1 cellular context compared by ENCODE assay signal in the genomic region with DNA sequence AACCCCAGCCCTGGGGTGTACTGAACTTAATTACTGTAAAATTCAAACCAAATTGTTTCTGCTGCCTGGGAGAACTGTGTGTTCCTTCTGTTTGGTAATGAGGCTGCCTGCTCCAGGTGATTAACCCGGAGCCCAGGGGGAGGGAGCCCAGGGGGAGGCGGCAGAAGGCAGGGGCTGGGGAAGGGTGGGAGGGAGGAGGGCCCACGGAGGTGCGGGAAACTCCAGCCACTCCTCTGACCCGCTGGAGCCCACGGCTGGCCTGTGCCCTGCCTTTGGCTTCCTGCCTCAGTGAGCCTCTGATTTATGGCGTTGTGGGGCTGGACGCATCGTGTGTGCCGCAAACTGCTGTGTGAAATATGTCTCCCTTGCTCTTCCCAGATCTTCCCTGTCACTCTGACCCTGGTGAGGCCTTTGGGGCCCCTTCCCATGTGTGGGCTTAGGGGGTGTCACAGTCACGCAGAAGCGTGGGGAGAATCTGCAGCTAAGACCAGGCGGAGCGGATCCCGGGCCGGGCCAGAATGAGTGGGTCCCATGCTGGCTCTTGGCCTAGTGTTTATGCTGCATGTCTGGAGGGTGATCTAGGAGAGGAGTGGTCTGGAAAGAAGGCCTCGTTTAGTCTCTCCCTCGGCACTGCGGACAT.
TF ChIP-seq lines count a peak whose summit lies in the region.

No MANE protein-coding gene starts in this region.

TF ChIP-seq in K562, 482 proteins besides CTCF, POLR2A, EP300 and RAD21:
- TF ChIP-seq KAT2B (IDR thresholded peaks at IDR 0.05; ENCODE audit: low read depth, low read length) (no peak), BDP1 (IDR thresholded peaks at IDR 0.05; ENCODE audit: insufficient read depth, insufficient read length) (no peak), SMARCB1 (IDR thresholded peaks at IDR 0.05; ENCODE audit: insufficient read length, low read depth) (no peak), XRCC4 (IDR thresholded peaks at IDR 0.05; ENCODE audit: extremely low read depth, insufficient read depth, insufficient read length) (no peak), MEIS2 (IDR thresholded peaks at IDR 0.05; ENCODE audit: partially characterized antibody) (peak; percentile 70), CBFA2T2 (conservative IDR thresholded peaks at IDR 0.05) (no peak), MIER1 (IDR thresholded peaks at IDR 0.05; ENCODE audit: low read depth) (no peak), ZNF121 (CRISPR knock-in tag; conservative IDR thresholded peaks at IDR 0.05) (no peak), CREM (IDR thresholded peaks at IDR 0.05; ENCODE audit: low read depth) (0 out of 2 replicates have a peak, but pooled peaks have one; percentile 11), PBX2 (CRISPR knock-in tag; IDR thresholded peaks at IDR 0.05; ENCODE audit: low read depth) (no peak), PBX2 (tag; conservative IDR thresholded peaks at IDR 0.05; ENCODE audit: low read depth) (peak; percentile 66), E4F1 (CRISPR knock-in tag; IDR thresholded peaks at IDR 0.05; ENCODE audit: borderline replicate concordance) (no peak), HDAC8 (tag; IDR thresholded peaks at IDR 0.05) (no peak), FIP1L1 (IDR thresholded peaks at IDR 0.05; ENCODE audit: low read depth, low read length, poor library complexity, severe bottlenecking) (no peak), ZNF639 (CRISPR knock-in tag; conservative IDR thresholded peaks at IDR 0.05 in 1 of 2, IDR thresholded peaks at IDR 0.05 in 1 of 2) (no peak), CBFB (CRISPR knock-in tag; IDR thresholded peaks at IDR 0.05) (no peak), MAZ (CRISPR knock-in tag; conservative IDR thresholded peaks at IDR 0.05 in 1 of 2, IDR thresholded peaks at IDR 0.05 in 1 of 2) (no peak), PKNOX1 (IDR thresholded peaks at IDR 0.05) (peak; percentile 58), LCOR (CRISPR knock-in tag; IDR thresholded peaks at IDR 0.05) (0 out of 2 replicates have a peak, but pooled peaks have one; percentile 26), GABPB1 (CRISPR knock-in tag; IDR thresholded peaks at IDR 0.05) (no peak), ZBTB7A (IDR thresholded peaks at IDR 0.05; ENCODE audit: borderline replicate concordance, control insufficient read depth, low read depth, low read length) (peak; percentile 61; the same call in 1 of the 2 replicates), MTA3 (IDR thresholded peaks at IDR 0.05; ENCODE audit: borderline replicate concordance) (no peak), RBBP5 (IDR thresholded peaks at IDR 0.05; ENCODE audit: borderline replicate concordance, insufficient read depth, low read length, poor library complexity, severe bottlenecking) (no peak)
- TF ChIP-seq, protein P1, sequence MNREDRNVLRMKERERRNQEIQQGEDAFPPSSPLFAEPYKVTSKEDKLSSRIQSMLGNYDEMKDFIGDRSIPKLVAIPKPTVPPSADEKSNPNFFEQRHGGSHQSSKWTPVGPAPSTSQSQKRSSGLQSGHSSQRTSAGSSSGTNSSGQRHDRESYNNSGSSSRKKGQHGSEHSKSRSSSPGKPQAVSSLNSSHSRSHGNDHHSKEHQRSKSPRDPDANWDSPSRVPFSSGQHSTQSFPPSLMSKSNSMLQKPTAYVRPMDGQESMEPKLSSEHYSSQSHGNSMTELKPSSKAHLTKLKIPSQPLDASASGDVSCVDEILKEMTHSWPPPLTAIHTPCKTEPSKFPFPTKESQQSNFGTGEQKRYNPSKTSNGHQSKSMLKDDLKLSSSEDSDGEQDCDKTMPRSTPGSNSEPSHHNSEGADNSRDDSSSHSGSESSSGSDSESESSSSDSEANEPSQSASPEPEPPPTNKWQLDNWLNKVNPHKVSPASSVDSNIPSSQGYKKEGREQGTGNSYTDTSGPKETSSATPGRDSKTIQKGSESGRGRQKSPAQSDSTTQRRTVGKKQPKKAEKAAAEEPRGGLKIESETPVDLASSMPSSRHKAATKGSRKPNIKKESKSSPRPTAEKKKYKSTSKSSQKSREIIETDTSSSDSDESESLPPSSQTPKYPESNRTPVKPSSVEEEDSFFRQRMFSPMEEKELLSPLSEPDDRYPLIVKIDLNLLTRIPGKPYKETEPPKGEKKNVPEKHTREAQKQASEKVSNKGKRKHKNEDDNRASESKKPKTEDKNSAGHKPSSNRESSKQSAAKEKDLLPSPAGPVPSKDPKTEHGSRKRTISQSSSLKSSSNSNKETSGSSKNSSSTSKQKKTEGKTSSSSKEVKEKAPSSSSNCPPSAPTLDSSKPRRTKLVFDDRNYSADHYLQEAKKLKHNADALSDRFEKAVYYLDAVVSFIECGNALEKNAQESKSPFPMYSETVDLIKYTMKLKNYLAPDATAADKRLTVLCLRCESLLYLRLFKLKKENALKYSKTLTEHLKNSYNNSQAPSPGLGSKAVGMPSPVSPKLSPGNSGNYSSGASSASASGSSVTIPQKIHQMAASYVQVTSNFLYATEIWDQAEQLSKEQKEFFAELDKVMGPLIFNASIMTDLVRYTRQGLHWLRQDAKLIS (CRISPR knock-in tag; IDR thresholded peaks at IDR 0.05), result no peak
- TF ChIP-seq, protein P2, sequence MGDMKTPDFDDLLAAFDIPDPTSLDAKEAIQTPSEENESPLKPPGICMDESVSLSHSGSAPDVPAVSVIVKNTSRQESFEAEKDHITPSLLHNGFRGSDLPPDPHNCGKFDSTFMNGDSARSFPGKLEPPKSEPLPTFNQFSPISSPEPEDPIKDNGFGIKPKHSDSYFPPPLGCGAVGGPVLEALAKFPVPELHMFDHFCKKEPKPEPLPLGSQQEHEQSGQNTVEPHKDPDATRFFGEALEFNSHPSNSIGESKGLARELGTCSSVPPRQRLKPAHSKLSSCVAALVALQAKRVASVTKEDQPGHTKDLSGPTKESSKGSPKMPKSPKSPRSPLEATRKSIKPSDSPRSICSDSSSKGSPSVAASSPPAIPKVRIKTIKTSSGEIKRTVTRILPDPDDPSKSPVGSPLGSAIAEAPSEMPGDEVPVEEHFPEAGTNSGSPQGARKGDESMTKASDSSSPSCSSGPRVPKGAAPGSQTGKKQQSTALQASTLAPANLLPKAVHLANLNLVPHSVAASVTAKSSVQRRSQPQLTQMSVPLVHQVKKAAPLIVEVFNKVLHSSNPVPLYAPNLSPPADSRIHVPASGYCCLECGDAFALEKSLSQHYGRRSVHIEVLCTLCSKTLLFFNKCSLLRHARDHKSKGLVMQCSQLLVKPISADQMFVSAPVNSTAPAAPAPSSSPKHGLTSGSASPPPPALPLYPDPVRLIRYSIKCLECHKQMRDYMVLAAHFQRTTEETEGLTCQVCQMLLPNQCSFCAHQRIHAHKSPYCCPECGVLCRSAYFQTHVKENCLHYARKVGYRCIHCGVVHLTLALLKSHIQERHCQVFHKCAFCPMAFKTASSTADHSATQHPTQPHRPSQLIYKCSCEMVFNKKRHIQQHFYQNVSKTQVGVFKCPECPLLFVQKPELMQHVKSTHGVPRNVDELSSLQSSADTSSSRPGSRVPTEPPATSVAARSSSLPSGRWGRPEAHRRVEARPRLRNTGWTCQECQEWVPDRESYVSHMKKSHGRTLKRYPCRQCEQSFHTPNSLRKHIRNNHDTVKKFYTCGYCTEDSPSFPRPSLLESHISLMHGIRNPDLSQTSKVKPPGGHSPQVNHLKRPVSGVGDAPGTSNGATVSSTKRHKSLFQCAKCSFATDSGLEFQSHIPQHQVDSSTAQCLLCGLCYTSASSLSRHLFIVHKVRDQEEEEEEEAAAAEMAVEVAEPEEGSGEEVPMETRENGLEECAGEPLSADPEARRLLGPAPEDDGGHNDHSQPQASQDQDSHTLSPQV (IDR thresholded peaks at IDR 0.05), result 0 out of 2 replicates have a peak, but pooled peaks have one; percentile 12
- TF ChIP-seq, protein P3, sequence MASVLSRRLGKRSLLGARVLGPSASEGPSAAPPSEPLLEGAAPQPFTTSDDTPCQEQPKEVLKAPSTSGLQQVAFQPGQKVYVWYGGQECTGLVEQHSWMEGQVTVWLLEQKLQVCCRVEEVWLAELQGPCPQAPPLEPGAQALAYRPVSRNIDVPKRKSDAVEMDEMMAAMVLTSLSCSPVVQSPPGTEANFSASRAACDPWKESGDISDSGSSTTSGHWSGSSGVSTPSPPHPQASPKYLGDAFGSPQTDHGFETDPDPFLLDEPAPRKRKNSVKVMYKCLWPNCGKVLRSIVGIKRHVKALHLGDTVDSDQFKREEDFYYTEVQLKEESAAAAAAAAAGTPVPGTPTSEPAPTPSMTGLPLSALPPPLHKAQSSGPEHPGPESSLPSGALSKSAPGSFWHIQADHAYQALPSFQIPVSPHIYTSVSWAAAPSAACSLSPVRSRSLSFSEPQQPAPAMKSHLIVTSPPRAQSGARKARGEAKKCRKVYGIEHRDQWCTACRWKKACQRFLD (CRISPR knock-in tag; IDR thresholded peaks at IDR 0.05), result no peak
- TF ChIP-seq, protein P4, sequence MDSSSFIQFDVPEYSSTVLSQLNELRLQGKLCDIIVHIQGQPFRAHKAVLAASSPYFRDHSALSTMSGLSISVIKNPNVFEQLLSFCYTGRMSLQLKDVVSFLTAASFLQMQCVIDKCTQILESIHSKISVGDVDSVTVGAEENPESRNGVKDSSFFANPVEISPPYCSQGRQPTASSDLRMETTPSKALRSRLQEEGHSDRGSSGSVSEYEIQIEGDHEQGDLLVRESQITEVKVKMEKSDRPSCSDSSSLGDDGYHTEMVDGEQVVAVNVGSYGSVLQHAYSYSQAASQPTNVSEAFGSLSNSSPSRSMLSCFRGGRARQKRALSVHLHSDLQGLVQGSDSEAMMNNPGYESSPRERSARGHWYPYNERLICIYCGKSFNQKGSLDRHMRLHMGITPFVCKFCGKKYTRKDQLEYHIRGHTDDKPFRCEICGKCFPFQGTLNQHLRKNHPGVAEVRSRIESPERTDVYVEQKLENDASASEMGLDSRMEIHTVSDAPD (CRISPR knock-in tag; IDR thresholded peaks at IDR 0.05), result no peak
